ENCODE assay signal across 1 cellular context in the genomic region with DNA sequence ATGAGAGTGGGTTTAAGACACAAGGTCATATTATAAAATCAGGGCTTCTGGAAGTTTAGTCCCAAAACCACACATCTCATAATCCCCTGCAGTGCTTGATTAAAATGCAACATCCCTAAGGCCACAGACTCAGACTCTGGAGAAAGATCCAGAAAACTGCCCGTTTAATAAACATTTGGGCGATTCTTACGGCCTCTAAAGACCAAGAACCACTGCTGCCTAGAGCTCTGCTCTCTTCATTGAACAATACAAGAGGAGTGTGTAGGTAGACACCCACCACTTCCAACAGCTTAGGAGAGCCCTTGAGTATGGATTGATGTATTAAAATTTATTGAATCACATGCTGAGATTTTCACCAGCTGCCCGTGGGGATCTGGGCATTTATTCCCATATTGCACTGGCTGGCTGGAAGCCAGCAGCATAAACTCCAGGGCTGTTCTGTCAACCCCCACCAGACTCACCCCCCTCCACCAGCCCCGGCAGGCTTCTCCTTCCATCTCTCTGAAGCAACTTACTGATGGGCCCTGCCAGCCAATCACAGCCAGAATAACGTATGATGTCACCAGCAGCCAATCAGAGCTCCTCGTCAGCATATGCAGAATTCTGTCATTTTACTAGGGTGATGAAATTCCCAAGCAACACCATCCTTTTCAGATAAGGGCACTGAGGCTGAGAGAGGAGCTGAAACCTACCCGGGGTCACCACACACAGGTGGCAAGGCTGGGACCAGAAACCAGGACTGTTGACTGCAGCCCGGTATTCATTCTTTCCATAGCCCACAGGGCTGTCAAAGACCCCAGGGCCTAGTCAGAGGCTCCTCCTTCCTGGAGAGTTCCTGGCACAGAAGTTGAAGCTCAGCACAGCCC.
A peak's percentile ranks its signal among the peaks of the same experiment; 100 is the strongest.
TF ChIP-seq lines count a peak whose summit lies in the region.

No MANE protein-coding gene starts in this region.

TF ChIP-seq in K562, 482 proteins besides CTCF, POLR2A, EP300 and RAD21 (continued from another document and continues in another):
- TF ChIP-seq, protein P1, sequence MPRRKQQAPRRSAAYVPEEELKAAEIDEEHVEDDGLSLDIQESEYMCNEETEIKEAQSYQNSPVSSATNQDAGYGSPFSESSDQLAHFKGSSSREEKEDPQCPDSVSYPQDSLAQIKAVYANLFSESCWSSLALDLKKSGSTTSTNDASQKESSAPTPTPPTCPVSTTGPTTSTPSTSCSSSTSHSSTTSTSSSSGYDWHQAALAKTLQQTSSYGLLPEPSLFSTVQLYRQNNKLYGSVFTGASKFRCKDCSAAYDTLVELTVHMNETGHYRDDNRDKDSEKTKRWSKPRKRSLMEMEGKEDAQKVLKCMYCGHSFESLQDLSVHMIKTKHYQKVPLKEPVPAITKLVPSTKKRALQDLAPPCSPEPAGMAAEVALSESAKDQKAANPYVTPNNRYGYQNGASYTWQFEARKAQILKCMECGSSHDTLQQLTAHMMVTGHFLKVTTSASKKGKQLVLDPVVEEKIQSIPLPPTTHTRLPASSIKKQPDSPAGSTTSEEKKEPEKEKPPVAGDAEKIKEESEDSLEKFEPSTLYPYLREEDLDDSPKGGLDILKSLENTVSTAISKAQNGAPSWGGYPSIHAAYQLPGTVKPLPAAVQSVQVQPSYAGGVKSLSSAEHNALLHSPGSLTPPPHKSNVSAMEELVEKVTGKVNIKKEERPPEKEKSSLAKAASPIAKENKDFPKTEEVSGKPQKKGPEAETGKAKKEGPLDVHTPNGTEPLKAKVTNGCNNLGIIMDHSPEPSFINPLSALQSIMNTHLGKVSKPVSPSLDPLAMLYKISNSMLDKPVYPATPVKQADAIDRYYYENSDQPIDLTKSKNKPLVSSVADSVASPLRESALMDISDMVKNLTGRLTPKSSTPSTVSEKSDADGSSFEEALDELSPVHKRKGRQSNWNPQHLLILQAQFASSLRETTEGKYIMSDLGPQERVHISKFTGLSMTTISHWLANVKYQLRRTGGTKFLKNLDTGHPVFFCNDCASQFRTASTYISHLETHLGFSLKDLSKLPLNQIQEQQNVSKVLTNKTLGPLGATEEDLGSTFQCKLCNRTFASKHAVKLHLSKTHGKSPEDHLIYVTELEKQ (CRISPR knock-in tag; IDR thresholded peaks at IDR 0.05), result no peak
- TF ChIP-seq HDAC2 (IDR thresholded peaks at IDR 0.05) (0 out of 2 replicates have a peak, but pooled peaks have one; percentile 61), MECOM (CRISPR knock-in tag; IDR thresholded peaks at IDR 0.05) (peak; percentile 46; the same call in 1 of the 2 replicates), SMAD1 (IDR thresholded peaks at IDR 0.05; ENCODE audit: low read depth, low read length, partially characterized antibody) (peak; percentile 74), FOXJ2 (tag; IDR thresholded peaks at IDR 0.05) (peak; percentile 67), CTBP1 (IDR thresholded peaks at IDR 0.05; ENCODE audit: borderline replicate concordance) (peak; percentile 91), ZNF436 (CRISPR knock-in tag; IDR thresholded peaks at IDR 0.05) (no peak), NR3C1 (CRISPR knock-in tag; IDR thresholded peaks at IDR 0.05) (no peak), SMC3 (conservative IDR thresholded peaks at IDR 0.05; ENCODE audit: insufficient read depth, low read depth, low read length) (0 out of 2 replicates have a peak, but pooled peaks have one; percentile 2), GTF2E2 (tag; IDR thresholded peaks at IDR 0.05) (peak; percentile 92), ZNF175 (CRISPR knock-in tag; IDR thresholded peaks at IDR 0.05; ENCODE audit: low read depth) (0 out of 2 replicates have a peak, but pooled peaks have one; percentile 80), ATF1 (CRISPR knock-in tag; IDR thresholded peaks at IDR 0.05) (no peak), ATF1 (tag; IDR thresholded peaks at IDR 0.05) (peak; percentile 89), SRF (CRISPR knock-in tag; IDR thresholded peaks at IDR 0.05) (peak in 1 of 2 experiments; percentile 32; a peak in 1 of 4 replicates), RREB1 (CRISPR knock-in tag; IDR thresholded peaks at IDR 0.05) (0 out of 2 replicates have a peak, but pooled peaks have one; percentile 11), ZKSCAN8 (CRISPR knock-in tag; IDR thresholded peaks at IDR 0.05) (no peak), MEIS2 (IDR thresholded peaks at IDR 0.05; ENCODE audit: partially characterized antibody) (peak; percentile 78), ZNF174 (CRISPR knock-in tag; IDR thresholded peaks at IDR 0.05) (no peak), TCF7L2 (IDR thresholded peaks at IDR 0.05; ENCODE audit: low read depth, low read length) (no peak), SMAD3 (CRISPR knock-in tag; conservative IDR thresholded peaks at IDR 0.05) (peak; percentile 85), NFIC (IDR thresholded peaks at IDR 0.05) (peak; percentile 93), POU5F1 (IDR thresholded peaks at IDR 0.05; ENCODE audit: borderline replicate concordance, low read depth, low read length, partially characterized antibody) (no peak), SIRT6 (IDR thresholded peaks at IDR 0.05; ENCODE audit: low read depth, low read length) (no peak), IRF2 (CRISPR knock-in tag; IDR thresholded peaks at IDR 0.05) (no peak), DEAF1 (CRISPR knock-in tag; IDR thresholded peaks at IDR 0.05) (peak; percentile 32; the same call in 1 of the 2 replicates), ZNF766 (CRISPR knock-in tag; conservative IDR thresholded peaks at IDR 0.05) (peak; percentile 88), ZSCAN32 (CRISPR knock-in tag; IDR thresholded peaks at IDR 0.05) (peak; percentile 93), ETS2 (tag; IDR thresholded peaks at IDR 0.05; ENCODE audit: borderline replicate concordance, poor library complexity, severe bottlenecking) (no peak), NBN (IDR thresholded peaks at IDR 0.05; ENCODE audit: low read depth) (peak; percentile 38; the same call in 1 of the 2 replicates), GATA2 (CRISPR knock-in tag; IDR thresholded peaks at IDR 0.05) (no peak; the same call in 1 of the 2 replicates)
- TF ChIP-seq, protein P2, sequence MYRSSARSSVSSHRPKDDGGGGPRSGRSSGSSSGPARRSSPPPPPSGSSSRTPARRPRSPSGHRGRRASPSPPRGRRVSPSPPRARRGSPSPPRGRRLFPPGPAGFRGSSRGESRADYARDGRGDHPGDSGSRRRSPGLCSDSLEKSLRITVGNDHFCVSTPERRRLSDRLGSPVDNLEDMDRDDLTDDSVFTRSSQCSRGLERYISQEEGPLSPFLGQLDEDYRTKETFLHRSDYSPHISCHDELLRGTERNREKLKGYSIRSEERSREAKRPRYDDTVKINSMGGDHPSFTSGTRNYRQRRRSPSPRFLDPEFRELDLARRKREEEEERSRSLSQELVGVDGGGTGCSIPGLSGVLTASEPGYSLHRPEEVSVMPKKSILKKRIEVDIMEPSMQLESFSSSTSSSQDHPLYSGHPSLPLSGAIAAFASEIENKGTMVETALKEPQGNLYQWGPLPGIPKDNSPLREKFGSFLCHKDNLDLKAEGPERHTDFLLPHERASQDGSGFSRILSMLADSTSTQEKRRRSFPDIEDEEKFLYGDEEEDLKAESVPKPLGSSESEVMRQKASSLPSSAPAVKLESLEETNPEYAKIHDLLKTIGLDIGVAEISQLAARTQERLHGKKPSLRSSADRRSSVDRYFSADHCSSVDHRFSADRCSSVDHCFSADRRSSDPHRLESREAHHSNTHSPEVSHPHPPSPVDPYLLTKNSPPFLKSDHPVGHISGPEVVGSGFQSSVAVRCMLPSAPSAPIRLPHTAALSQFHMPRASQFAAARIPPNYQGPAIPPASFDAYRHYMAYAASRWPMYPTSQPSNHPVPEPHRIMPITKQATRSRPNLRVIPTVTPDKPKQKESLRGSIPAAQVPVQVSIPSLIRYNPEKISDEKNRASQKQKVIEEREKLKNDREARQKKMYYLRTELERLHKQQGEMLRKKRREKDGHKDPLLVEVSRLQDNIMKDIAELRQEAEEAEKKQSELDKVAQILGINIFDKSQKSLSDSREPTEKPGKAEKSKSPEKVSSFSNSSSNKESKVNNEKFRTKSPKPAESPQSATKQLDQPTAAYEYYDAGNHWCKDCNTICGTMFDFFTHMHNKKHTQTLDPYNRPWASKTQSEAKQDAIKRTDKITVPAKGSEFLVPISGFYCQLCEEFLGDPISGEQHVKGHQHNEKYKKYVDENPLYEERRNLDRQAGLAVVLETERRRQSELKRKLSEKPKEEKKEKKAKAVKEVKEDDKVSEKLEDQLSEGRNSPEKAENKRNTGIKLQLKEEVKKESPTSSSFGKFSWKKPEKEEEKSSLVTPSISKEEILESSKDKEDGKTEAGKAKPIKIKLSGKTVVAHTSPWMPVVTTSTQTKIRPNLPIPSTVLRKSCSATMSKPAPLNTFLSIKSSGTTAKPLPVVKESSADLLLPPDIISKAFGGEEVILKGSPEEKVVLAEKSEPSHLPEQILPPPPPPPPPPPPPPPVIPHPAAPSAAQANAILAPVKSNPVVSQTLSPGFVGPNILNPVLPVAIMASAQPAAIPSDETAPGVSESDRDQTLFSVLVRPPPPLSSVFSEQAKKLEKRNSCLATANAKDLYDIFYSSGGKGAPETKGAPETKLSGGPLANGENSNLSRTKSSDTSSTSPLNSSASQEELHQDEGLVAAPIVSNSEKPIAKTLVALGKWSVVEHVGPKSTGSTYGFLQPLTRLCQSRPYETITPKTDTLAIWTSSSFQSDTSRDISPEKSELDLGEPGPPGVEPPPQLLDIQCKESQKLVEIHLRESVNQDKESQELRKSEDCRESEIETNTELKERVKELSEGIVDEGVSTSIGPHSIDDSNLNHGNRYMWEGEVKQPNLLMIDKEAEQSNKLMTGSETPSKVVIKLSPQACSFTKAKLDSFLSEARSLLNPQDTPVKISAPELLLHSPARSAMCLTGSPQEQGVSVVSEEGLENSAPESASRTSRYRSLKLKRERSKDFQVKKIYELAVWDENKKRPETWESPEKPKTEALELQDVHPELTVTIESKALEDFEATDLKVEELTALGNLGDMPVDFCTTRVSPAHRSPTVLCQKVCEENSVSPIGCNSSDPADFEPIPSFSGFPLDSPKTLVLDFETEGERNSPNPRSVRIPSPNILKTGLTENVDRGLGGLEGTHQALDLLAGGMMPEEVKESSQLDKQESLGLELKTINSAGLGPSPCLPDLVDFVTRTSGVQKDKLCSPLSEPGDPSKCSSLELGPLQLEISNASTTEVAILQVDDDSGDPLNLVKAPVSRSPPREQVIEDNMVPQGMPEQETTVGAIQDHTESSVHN (IDR thresholded peaks at IDR 0.05; ENCODE audit: borderline replicate concordance in 1 of 2, low read depth in 1 of 2), result peak in 1 of 2 experiments; percentile 56; a peak in 1 of 4 replicates
- TF ChIP-seq, protein P3, sequence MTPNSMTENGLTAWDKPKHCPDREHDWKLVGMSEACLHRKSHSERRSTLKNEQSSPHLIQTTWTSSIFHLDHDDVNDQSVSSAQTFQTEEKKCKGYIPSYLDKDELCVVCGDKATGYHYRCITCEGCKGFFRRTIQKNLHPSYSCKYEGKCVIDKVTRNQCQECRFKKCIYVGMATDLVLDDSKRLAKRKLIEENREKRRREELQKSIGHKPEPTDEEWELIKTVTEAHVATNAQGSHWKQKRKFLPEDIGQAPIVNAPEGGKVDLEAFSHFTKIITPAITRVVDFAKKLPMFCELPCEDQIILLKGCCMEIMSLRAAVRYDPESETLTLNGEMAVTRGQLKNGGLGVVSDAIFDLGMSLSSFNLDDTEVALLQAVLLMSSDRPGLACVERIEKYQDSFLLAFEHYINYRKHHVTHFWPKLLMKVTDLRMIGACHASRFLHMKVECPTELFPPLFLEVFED (CRISPR knock-in tag; conservative IDR thresholded peaks at IDR 0.05), result peak; percentile 63; the same call in 1 of the 2 replicates
